Comparison of ENCODE assay signal across 34 cellular contexts in the genomic region with DNA sequence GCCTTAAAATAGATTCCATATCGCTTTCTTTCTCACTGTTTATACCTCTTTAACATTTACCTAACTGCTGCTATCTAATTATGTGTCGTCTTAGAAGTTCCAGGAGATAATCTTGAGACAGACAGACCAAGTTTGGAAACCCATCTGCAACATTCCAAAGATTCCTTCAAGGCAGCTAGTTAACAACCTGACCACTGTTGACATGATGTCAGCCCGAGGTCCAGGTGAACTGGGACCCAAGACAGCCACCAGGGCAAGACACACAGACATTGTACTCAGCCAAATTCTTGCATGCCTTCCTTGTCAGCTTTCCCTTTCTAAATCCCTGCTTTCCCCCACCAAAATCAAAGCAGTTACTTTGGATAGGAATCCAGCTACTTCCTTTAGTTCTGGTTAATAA.
"Had no signal": no experiment of that assay in that cellular context is flagged by ENCODE, and none has a peak within 500 bp of the region (broad histone marks: within the 10 kb centered on the region; RNA-seq: fewer than 3 reads in every experiment).

No MANE protein-coding gene starts in this region.

- H3K36me3 Mint-ChIP-seq: activated CD8-positive, alpha-beta memory T cell treated with anti-CD3 and anti-CD28 coated beads, Interleukin-2, amount 10 ng/mL, durations not matched to agents 7 days and 5 days; activated naive CD4-positive, alpha-beta T cell treated with anti-CD3 and anti-CD28 coated beads, Interleukin-2, amount 50 U/mL, for 24 hours; activated naive CD8-positive, alpha-beta T cell treated with anti-CD3 and anti-CD28 coated beads, Interleukin-2, amount 10 ng/mL, durations not matched to agents 7 days and 5 days had no signal

- H3K4me1 ChIP-seq: ascending aorta had no signal

- H3K4me3 ChIP-seq: ascending aorta, cardiac muscle cell had no signal

- DNase-seq: activated CD4-positive, alpha-beta memory T cell treated with anti-CD3 and anti-CD28 coated beads, Interleukin-2, amount 10 ng/mL, durations not matched to agents 7 days and 5 days; activated CD4-positive, alpha-beta T cell treated with anti-CD3 and anti-CD28 coated beads for 1 hour; activated CD4-positive, alpha-beta T cell treated with anti-CD3 and anti-CD28 coated beads for 48 hours; activated CD4-positive, CD25-positive, alpha-beta regulatory T cell; activated CD8-positive, alpha-beta memory T cell treated with anti-CD3 and anti-CD28 coated beads for 24 hours; activated CD8-positive, alpha-beta memory T cell treated with anti-CD3 and anti-CD28 coated beads, Interleukin-2, amount 10 ng/mL, durations not matched to agents 7 days and 5 days; activated gamma-delta T cell; activated naive CD4-positive, alpha-beta T cell treated with Interleukin-2 at 50 U/mL for 16 hours; activated naive CD8-positive, alpha-beta T cell treated with anti-CD3 and anti-CD28 coated beads, Interleukin-2, amount 10 ng/mL, durations not matched to agents 7 days and 5 days; activated T-cell treated with anti-CD3 and anti-CD28 coated beads, Interleukin-2, amount 50 U/mL, for 1 hour; activated T-cell treated with anti-CD3 and anti-CD28 coated beads, Interleukin-2, amount 50 U/mL, for 72 hours; amygdala; MM.1S; MV-4-11; NCI-H1092; NCI-H146; NCI-H187; NCI-H2029 treated with DMSO at 0.1 percent for 48 hours; NCI-H2107; NCI-H2171; NCI-H510A; NCI-H526; NCI-H748 treated with DMSO at 0.1 percent for 48 hours; Right ventricle myocardium superior; SW 1271; T-helper 1 cell; T-helper 2 cell; T-helper 9 cell had no signal

- H3K4me1 Mint-ChIP-seq: activated CD4-positive, alpha-beta memory T cell treated with anti-CD3 and anti-CD28 coated beads, Interleukin-2, amount 10 ng/mL, durations not matched to agents 7 days and 5 days; activated CD8-positive, alpha-beta memory T cell treated with anti-CD3 and anti-CD28 coated beads, Interleukin-2, amount 10 ng/mL, durations not matched to agents 7 days and 5 days; activated naive CD4-positive, alpha-beta T cell treated with anti-CD3 and anti-CD28 coated beads, Interleukin-2, amount 50 U/mL, for 24 hours; activated naive CD8-positive, alpha-beta T cell treated with anti-CD3 and anti-CD28 coated beads, Interleukin-2, amount 10 ng/mL, durations not matched to agents 7 days and 5 days; activated T-helper 17 cell treated with anti-CD3 and anti-CD28 coated beads, Interleukin-2, amount 50 U/mL, for 72 hours; central memory CD8-positive, alpha-beta T cell had no signal

- H3K9me3 ChIP-seq: ascending aorta had no signal

- H3K9me3 Mint-ChIP-seq: activated naive CD4-positive, alpha-beta T cell treated with anti-CD3 and anti-CD28 coated beads, Interleukin-2, amount 50 U/mL, for 24 hours had no signal

- H3K27ac Mint-ChIP-seq: activated CD4-positive, alpha-beta memory T cell treated with anti-CD3 and anti-CD28 coated beads, Interleukin-2, amount 10 ng/mL, durations not matched to agents 7 days and 5 days; activated CD8-positive, alpha-beta memory T cell treated with anti-CD3 and anti-CD28 coated beads, Interleukin-2, amount 10 ng/mL, durations not matched to agents 7 days and 5 days; activated naive CD4-positive, alpha-beta T cell treated with anti-CD3 and anti-CD28 coated beads, Interleukin-2, amount 50 U/mL, for 24 hours; activated naive CD8-positive, alpha-beta T cell treated with anti-CD3 and anti-CD28 coated beads, Interleukin-2, amount 10 ng/mL, durations not matched to agents 7 days and 5 days; activated T-cell treated with anti-CD3 and anti-CD28 coated beads, Interleukin-2, amount 50 U/mL, for 72 hours; activated T-helper 17 cell treated with anti-CD3 and anti-CD28 coated beads, Interleukin-2, amount 50 U/mL, for 72 hours had no signal

- H3K27ac ChIP-seq: ascending aorta, cardiac muscle cell, VCaP had no signal

- ATAC-seq: activated CD8-positive, alpha-beta memory T cell treated with anti-CD3 and anti-CD28 coated beads, Interleukin-2, amount 10 ng/mL, durations not matched to agents 7 days and 5 days; activated T-cell treated with anti-CD3 and anti-CD28 coated beads, Interleukin-2, amount 50 U/mL, for 72 hours; activated T-helper 17 cell treated with anti-CD3 and anti-CD28 coated beads, Interleukin-2, amount 50 U/mL, for 72 hours had no signal

- H3K27me3 Mint-ChIP-seq: activated CD4-positive, alpha-beta memory T cell treated with anti-CD3 and anti-CD28 coated beads, Interleukin-2, amount 10 ng/mL, durations not matched to agents 7 days and 5 days; activated CD8-positive, alpha-beta memory T cell treated with anti-CD3 and anti-CD28 coated beads, Interleukin-2, amount 10 ng/mL, durations not matched to agents 7 days and 5 days; activated naive CD4-positive, alpha-beta T cell treated with anti-CD3 and anti-CD28 coated beads, Interleukin-2, amount 50 U/mL, for 24 hours; activated naive CD8-positive, alpha-beta T cell treated with anti-CD3 and anti-CD28 coated beads, Interleukin-2, amount 10 ng/mL, durations not matched to agents 7 days and 5 days; activated T-helper 17 cell treated with anti-CD3 and anti-CD28 coated beads, Interleukin-2, amount 50 U/mL, for 72 hours; central memory CD8-positive, alpha-beta T cell had no signal

- H3K4me3 Mint-ChIP-seq: activated CD4-positive, alpha-beta memory T cell treated with anti-CD3 and anti-CD28 coated beads, Interleukin-2, amount 10 ng/mL, durations not matched to agents 7 days and 5 days; activated CD8-positive, alpha-beta memory T cell treated with anti-CD3 and anti-CD28 coated beads, Interleukin-2, amount 10 ng/mL, durations not matched to agents 7 days and 5 days; activated naive CD4-positive, alpha-beta T cell treated with anti-CD3 and anti-CD28 coated beads, Interleukin-2, amount 50 U/mL, for 24 hours; activated naive CD8-positive, alpha-beta T cell treated with anti-CD3 and anti-CD28 coated beads, Interleukin-2, amount 10 ng/mL, durations not matched to agents 7 days and 5 days; activated T-cell treated with anti-CD3 and anti-CD28 coated beads, Interleukin-2, amount 50 U/mL, for 72 hours; activated T-helper 17 cell treated with anti-CD3 and anti-CD28 coated beads, Interleukin-2, amount 50 U/mL, for 72 hours; central memory CD8-positive, alpha-beta T cell had no signal

- H3K36me3 ChIP-seq: ascending aorta, cardiac muscle cell had no signal

- H3K27me3 ChIP-seq: ascending aorta, cardiac muscle cell had no signal
